ENCODE assay signal across 16 cellular contexts in the genomic region with DNA sequence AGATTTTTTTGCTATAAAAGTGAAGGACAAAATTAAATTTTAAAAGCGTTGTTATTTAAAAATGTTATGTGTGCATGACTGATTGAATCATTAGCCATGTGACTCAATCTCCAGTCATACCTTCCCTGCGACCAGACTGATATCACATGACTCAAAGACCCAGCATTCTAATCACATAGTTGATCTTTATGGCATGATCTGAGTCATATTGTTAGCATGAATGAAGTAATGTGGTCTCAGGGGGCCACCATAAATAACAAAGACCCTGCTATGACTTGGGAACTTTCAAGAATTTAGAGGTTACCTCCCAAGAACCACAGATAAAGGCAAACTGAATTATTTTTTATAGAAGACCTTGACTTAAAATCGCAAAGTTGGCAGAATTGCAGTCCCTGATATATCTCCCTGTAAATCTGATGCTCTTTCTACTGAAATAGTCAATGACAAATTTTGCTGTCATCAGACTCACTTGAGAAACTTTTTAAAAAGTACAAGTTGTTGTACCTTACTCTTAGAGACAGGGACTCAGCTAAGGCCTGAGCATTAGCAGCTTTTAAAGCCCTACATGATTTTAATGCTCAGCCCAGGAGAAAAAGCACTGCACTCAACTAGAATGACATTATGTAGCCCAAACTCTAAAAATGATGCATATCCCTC.
DNase-seq lines count a peak whose midpoint lies in the region; ATAC-seq, FAIRE-seq and TF ChIP-seq lines count a peak whose summit lies in the region.
"Had no signal": no experiment of that assay in that cellular context is flagged by ENCODE, and none has a peak within 500 bp of the region (broad histone marks: within the 10 kb centered on the region; RNA-seq: fewer than 3 reads in every experiment).

No MANE protein-coding gene starts in this region.

- no peak overlapping the region for H2BK5ac ChIP-seq in mesenchymal stem cell (ENCODE audit: low read depth, low read length, poor library complexity, severe bottlenecking)

- no peak overlapping the region for H2BK15ac ChIP-seq in mesenchymal stem cell (ENCODE audit: low read depth, poor library complexity, severe bottlenecking)

- H3K18ac ChIP-seq in mesenchymal stem cell (ENCODE audit: low read depth in 1 of 2, low read length in 2 of 2), result no peak overlapping the region

- no peak overlapping the region for H2BK12ac ChIP-seq in mesenchymal stem cell (ENCODE audit: low read length in 2 of 2)

- H3K27me3 ChIP-seq in mesenchymal stem cell (ENCODE audit: control insufficient read depth in 1 of 2, insufficient read depth in 1 of 2, low read length in 2 of 2), result no peaks in the 10 kb centered on the region
- H3K27me3 ChIP-seq: upper lobe of right lung had no signal

- no peaks in the 10 kb centered on the region for H3K4me1 Mint-ChIP-seq in stimulated activated naive CD8-positive, alpha-beta T cell treated with anti-CD3 and anti-CD28 coated beads, Interleukin-15, amount 100 ng/mL, for 72 hours
- H3K4me1 Mint-ChIP-seq: CD4-positive, alpha-beta memory T cell had no signal

- H3K36me3 ChIP-seq in mesenchymal stem cell (ENCODE audit: control insufficient read depth in 1 of 2, insufficient read depth in 2 of 2, low read depth in 1 of 2, low read length in 2 of 2), result no peaks in the 10 kb centered on the region
- H3K36me3 ChIP-seq: upper lobe of right lung had no signal

- TF ChIP-seq CTCF in astrocyte of the spinal cord (IDR thresholded peaks at IDR 0.05; ENCODE audit: low read depth, low read length), result no peak

- peaks cover 2% of the 10 kb centered on the region for H3K9me3 ChIP-seq in mesenchymal stem cell (ENCODE audit: control insufficient read depth, low read length)
- H3K9me3 ChIP-seq: upper lobe of right lung had no signal

- peak overlapping the region; percentile 59 for H3K9ac ChIP-seq in mesenchymal stem cell (ENCODE audit: low read length)

- no peaks in the 10 kb centered on the region for H3K27me3 Mint-ChIP-seq in stimulated activated naive CD8-positive, alpha-beta T cell treated with anti-CD3 and anti-CD28 coated beads, Interleukin-15, amount 100 ng/mL, for 72 hours
- H3K27me3 Mint-ChIP-seq: CD4-positive, alpha-beta memory T cell had no signal

- H3K27ac ChIP-seq in mesenchymal stem cell (ENCODE audit: low read length, poor library complexity, severe bottlenecking), result peak overlapping the region; percentile 82
- H3K27ac ChIP-seq: coronary artery, upper lobe of right lung had no signal

- H2AK5ac ChIP-seq in mesenchymal stem cell (ENCODE audit: low read length, severe bottlenecking), result no peak overlapping the region

- no peak for TF ChIP-seq POLR2A in GM12891 (IDR thresholded peaks at IDR 0.05; ENCODE audit: low read depth, low read length)

- intact Hi-C loops in head of caudate nucleus (cut with DNase I), result no loop called here

- H4K8ac ChIP-seq in mesenchymal stem cell (ENCODE audit: low read length), result no peak overlapping the region

- H3K4me3 ChIP-seq in astrocyte of the spinal cord (ENCODE audit: low read depth, low read length) (no peak overlapping the region), mesenchymal stem cell (ENCODE audit: insufficient read depth in 1 of 2, low read depth in 1 of 2, low read length in 2 of 2) (no peak overlapping the region)
- H3K4me3 ChIP-seq: coronary artery, upper lobe of right lung had no signal

- FAIRE-seq in HTR-8/SVneo (lab: Jason Lieb, UNC) (peak; percentile 64), GM12891 (lab: Jason Lieb, UNC) (no peak)

- no peak overlapping the region for H4K91ac ChIP-seq in mesenchymal stem cell (ENCODE audit: low read length)

- no peaks in the 10 kb centered on the region for H3K79me1 ChIP-seq in mesenchymal stem cell (replicated peaks; ENCODE audit: low read length, poor library complexity, severe bottlenecking)

- no peak overlapping the region for H2BK120ac ChIP-seq in mesenchymal stem cell (ENCODE audit: low read depth, low read length)

- no peak overlapping the region for H2AFZ ChIP-seq in mesenchymal stem cell (ENCODE audit: low read depth, low read length)

- in situ Hi-C loops in Caki2 (cut with HindIII; ENCODE audit: low pct_unique_long_range_greater_than_20kb, low sequenced_read_pairs), result no loop called here
- in situ Hi-C loops in astrocyte of the spinal cord (cut with HindIII; ENCODE audit: low sequenced_read_pairs), result no loop called here

- H3K14ac ChIP-seq in mesenchymal stem cell (ENCODE audit: low read length in 2 of 2), result no peak overlapping the region

- WGBS in mesenchymal stem cell, result 13% methylated on average over 1 of the region's 3 CpGs

- H3K4me2 ChIP-seq in mesenchymal stem cell (ENCODE audit: low read length, poor library complexity, severe bottlenecking), result no peak overlapping the region

- no peaks in the 10 kb centered on the region for H3K9me3 Mint-ChIP-seq in stimulated activated naive CD8-positive, alpha-beta T cell treated with anti-CD3 and anti-CD28 coated beads, Interleukin-15, amount 100 ng/mL, for 72 hours

- H3K27ac Mint-ChIP-seq in stimulated activated naive CD8-positive, alpha-beta T cell treated with anti-CD3 and anti-CD28 coated beads, Interleukin-15, amount 100 ng/mL, for 72 hours, result no peak overlapping the region
- H3K27ac Mint-ChIP-seq: CD4-positive, alpha-beta memory T cell had no signal

- H3K23ac ChIP-seq in mesenchymal stem cell (ENCODE audit: low read length in 2 of 2), result no peak overlapping the region

- H3K4ac ChIP-seq in mesenchymal stem cell (ENCODE audit: low read depth in 1 of 2, low read length in 2 of 2), result no peak overlapping the region

- ATAC-seq in GM21529 (IDR thresholded peaks at IDR 0.05; ENCODE audit: unreplicated experiment), result no peak
- no peak for ATAC-seq in stimulated activated naive CD8-positive, alpha-beta T cell treated with anti-CD3 and anti-CD28 coated beads, Interleukin-15, amount 100 ng/mL, for 72 hours
- ATAC-seq: upper lobe of right lung had no signal

- H3K4me3 Mint-ChIP-seq in stimulated activated naive CD8-positive, alpha-beta T cell treated with anti-CD3 and anti-CD28 coated beads, Interleukin-15, amount 100 ng/mL, for 72 hours, result no peak overlapping the region
- H3K4me3 Mint-ChIP-seq: CD4-positive, alpha-beta memory T cell had no signal

- DNase-seq in Caki2 (ENCODE audit: low read depth), result peak; percentile 68
- peak; percentile 59 for DNase-seq in HTR-8/SVneo (ENCODE audit: insufficient read length, low spot score)
- DNase-seq in astrocyte of the spinal cord (ENCODE audit: low read depth, low spot score), result peak; percentile 78
- DNase-seq in mesenchymal stem cell, result peak; percentile 80
- no peak for DNase-seq in GM12891 (ENCODE audit: insufficient read length, low spot score)
- DNase-seq in head of caudate nucleus, result no peak
- DNase-seq in stimulated activated naive CD8-positive, alpha-beta T cell treated with anti-CD3 and anti-CD28 coated beads, Interleukin-15, amount 100 ng/mL, for 72 hours, result no peak
- DNase-seq: activated CD4-positive, alpha-beta T cell treated with anti-CD3 and anti-CD28 coated beads, Interleukin-2, amount 50 U/mL, for 1 hour; activated gamma-delta T cell; CD4-positive, alpha-beta memory T cell; NCI-H1436; NCI-H526 treated with DMSO at 0.1 percent for 48 hours; retina; upper lobe of right lung had no signal

- peaks cover 3% of the 10 kb centered on the region for H3K4me1 ChIP-seq in mesenchymal stem cell (ENCODE audit: control insufficient read depth, insufficient read depth, low read depth, low read length)
- H3K4me1 ChIP-seq: upper lobe of right lung had no signal

TF ChIP-seq in GM12891, 5 proteins besides CTCF, POLR2A, EP300 and RAD21:
- TF ChIP-seq TAF1 (IDR thresholded peaks at IDR 0.05; ENCODE audit: low read depth, low read length), result no peak
- TF ChIP-seq SPI1 (IDR thresholded peaks at IDR 0.05; ENCODE audit: low read depth, low read length), result no peak
- TF ChIP-seq POU2F2 (IDR thresholded peaks at IDR 0.05; ENCODE audit: low read depth, low read length), result no peak
- no peak for TF ChIP-seq POLR2AphosphoS5 (IDR thresholded peaks at IDR 0.05; ENCODE audit: low read depth, low read length)
- no peak for TF ChIP-seq PAX5 (IDR thresholded peaks at IDR 0.05; ENCODE audit: insufficient read depth, low read length, severe bottlenecking)
TF ChIP-seq in GM12891: peak in this region for 0.

Comparison
In these comparisons a context has a peak if more than half of its experiments do, and no peak if none do; other contexts are left out.
1. DNase-seq: peak in Caki2 (single experiment), HTR-8/SVneo (single experiment), astrocyte of the spinal cord (single experiment) and mesenchymal stem cell (single experiment); none in GM12891 (single experiment), head of caudate nucleus (0 of 42) and stimulated activated naive CD8-positive, alpha-beta T cell treated with anti-CD3 and anti-CD28 coated beads, Interleukin-15, amount 100 ng/mL, for 72 hours (0 of 2).